In the genomic region with DNA sequence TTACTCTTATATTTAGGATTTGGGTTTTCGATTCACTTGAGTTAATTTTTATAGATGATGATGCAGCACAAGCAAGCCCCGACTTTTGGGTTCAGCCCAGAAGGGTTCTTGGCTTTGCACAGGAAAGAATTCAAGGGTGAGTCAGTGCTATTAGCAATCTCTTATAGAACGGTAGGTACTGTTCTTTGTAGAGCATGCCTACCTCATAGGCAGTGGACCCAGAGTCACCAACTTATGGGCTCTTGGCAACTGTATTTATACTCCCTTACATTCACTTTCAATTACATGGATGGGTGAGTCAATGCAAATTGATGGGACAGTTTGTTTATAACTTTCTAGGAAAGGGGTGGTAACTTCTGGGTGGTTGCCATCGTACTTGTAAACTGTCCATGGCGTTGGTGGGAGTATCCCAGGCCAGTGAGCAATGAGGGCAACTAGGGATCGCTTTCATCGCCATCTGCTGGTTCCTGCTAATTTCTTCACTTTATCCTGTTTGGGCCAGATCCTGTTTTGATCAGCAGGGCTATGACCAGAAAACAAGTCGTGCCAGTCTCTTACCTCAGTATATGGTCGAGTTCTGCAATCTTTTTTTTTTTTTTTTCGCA, we compare ENCODE assay signal across 8 cellular contexts.
A peak's percentile ranks its signal among the peaks of the same experiment; 100 is the strongest.
DNase-seq lines count a peak whose midpoint lies in the region; ATAC-seq lines count a peak whose summit lies in the region.

No MANE protein-coding gene starts in this region.

- DNase-seq in ELR (ENCODE audit: low read depth) = peak; percentile 9
- peak; percentile 55 for DNase-seq in T1000 (lab: John Stamatoyannopoulos, UW)
- peak; percentile 59 for DNase-seq in left lobe of liver (ENCODE audit: low spot score)
- no peak for DNase-seq in NCI-H1436 treated with DMSO at 0.1 percent for 48 hours (lab: John Stamatoyannopoulos, UW)
- DNase-seq in NCI-H2107 (lab: John Stamatoyannopoulos, UW) = no peak

- peak; percentile 52 for ATAC-seq in HG03442 (IDR thresholded peaks at IDR 0.05; ENCODE audit: unreplicated experiment)
- peak; percentile 100 for ATAC-seq in left lobe of liver
- no peak for ATAC-seq in GM19467 (IDR thresholded peaks at IDR 0.05; ENCODE audit: unreplicated experiment)
- ATAC-seq in HG02610 (IDR thresholded peaks at IDR 0.05; ENCODE audit: unreplicated experiment) = no peak

Comparison
In these comparisons a context has a peak if more than half of its experiments do, and no peak if none do; other contexts are left out.
1. DNase-seq: peak in ELR (single experiment), T1000 (single experiment) and left lobe of liver (single experiment); none in NCI-H1436 treated with DMSO at 0.1 percent for 48 hours (single experiment) and NCI-H2107 (single experiment).
2. ATAC-seq: peak in HG03442 (single experiment) and left lobe of liver (single experiment); none in GM19467 (single experiment) and HG02610 (single experiment).